Comparison of ENCODE assay signal across 8 cellular contexts in genomic region chr9:70043689-70044449, GRCh38. TPM values are rescaled to one million over a fixed set of nuclear protein-coding genes. Genes with fewer than 3 reads are reported as not detected.
DNase-seq lines count a peak whose midpoint lies in the region; ATAC-seq and TF ChIP-seq lines count a peak whose summit lies in the region.

Gene MAMDC2, plus strand, starts transcription at chr9:70043848. Its CDS starts 350 bp downstream, at chr9:70044198.

- H3K9me3 Mint-ChIP-seq in activated CD4-positive, alpha-beta T cell treated with anti-CD3 and anti-CD28 coated beads, Interleukin-2, amount 10 ng/mL, durations not matched to agents 7 days and 5 days, result no peaks in the 10 kb centered on the region
- no peaks in the 10 kb centered on the region for H3K9me3 Mint-ChIP-seq in dendritic cell treated with granulocyte-macrophage colony-stimulating factor and Interleukin-4, amounts not matched to agents 40 ng/mL and 50 ng/mL, for 4 days

- CTCF ChIA-PET in activated CD4-positive, alpha-beta T cell treated with anti-CD3 and anti-CD28 coated beads, Interleukin-2, amount 10 ng/mL, durations not matched to agents 7 days and 5 days (lab: Charles Lee), result no interaction called here

- ATAC-seq in right lobe of liver (peak; percentile 73 to 84 (median 78)), HG02610 (IDR thresholded peaks at IDR 0.05; ENCODE audit: unreplicated experiment) (no peak)

- no peak for TF ChIP-seq CTCF in right lobe of liver (IDR thresholded peaks at IDR 0.05)

- no peaks in the 10 kb centered on the region for H3K9me3 ChIP-seq in right lobe of liver
- no peaks in the 10 kb centered on the region for H3K9me3 ChIP-seq in subcutaneous abdominal adipose tissue (ENCODE audit: control insufficient read depth in 5 of 5, low read length in 5 of 5)

- H3K9ac ChIP-seq in subcutaneous abdominal adipose tissue (ENCODE audit: low read length in 5 of 5), result peak within 1 kb of the TSS in 3 of 5 donors; percentile 13 to 49 (median 28)

- H3K4me1 ChIP-seq in right lobe of liver (peaks cover 0 to 12% (median 0%) of the 10 kb centered on the region in 4 donors), subcutaneous abdominal adipose tissue (ENCODE audit: control insufficient read depth in 5 of 5, insufficient read depth in 5 of 5, low read length in 5 of 5) (peaks cover 3 to 38% (median 27%) of the 10 kb centered on the region in 5 donors)

- intact Hi-C loops in dendritic cell treated with granulocyte-macrophage colony-stimulating factor and Interleukin-4, amounts not matched to agents 40 ng/mL and 50 ng/mL, for 4 days (cut with micrococcal nuclease), result no loop called here
- intact Hi-C loops in right lobe of liver (cut with DNase I), result no loop called here

- no peak for DNase-seq in activated CD4-positive, alpha-beta T cell treated with anti-CD3 and anti-CD28 coated beads, Interleukin-2, amount 10 ng/mL, durations not matched to agents 7 days and 5 days
- no peak for DNase-seq in activated CD4-positive, alpha-beta T cell treated with anti-CD3 and anti-CD28 coated beads, Interleukin-2, amount 50 U/mL, for 48 hours
- DNase-seq in right lobe of liver (peak in 2 of 3 donors; percentile 43 to 57), NCI-H2107 (lab: John Stamatoyannopoulos, UW) (no peak), T-helper 9 cell (no peak)

- no peaks in the 10 kb centered on the region for H3K27me3 ChIP-seq in right lobe of liver
- H3K27me3 ChIP-seq in subcutaneous abdominal adipose tissue (ENCODE audit: control insufficient read depth in 5 of 5, insufficient read depth in 4 of 5, low read length in 5 of 5), result peaks cover 6 to 20% (median 16%) of the 10 kb centered on the region in 5 donors

- H3K4me1 Mint-ChIP-seq in activated CD4-positive, alpha-beta T cell treated with anti-CD3 and anti-CD28 coated beads, Interleukin-2, amount 10 ng/mL, durations not matched to agents 7 days and 5 days, result peaks cover 7% of the 10 kb centered on the region
- peaks cover 29% of the 10 kb centered on the region for H3K4me1 Mint-ChIP-seq in dendritic cell treated with granulocyte-macrophage colony-stimulating factor and Interleukin-4, amounts not matched to agents 40 ng/mL and 50 ng/mL, for 4 days (ENCODE audit: low read depth)

- TF ChIP-seq POLR2A in right lobe of liver (IDR thresholded peaks at IDR 0.05), result no peak

- POLR2A ChIA-PET in activated CD4-positive, alpha-beta T cell treated with anti-CD3 and anti-CD28 coated beads, Interleukin-2, amount 10 ng/mL, durations not matched to agents 7 days and 5 days (lab: Charles Lee), result no interaction called here

- H3K4me3 ChIP-seq in right lobe of liver (peak within 1 kb of the TSS; percentile 14 to 32 (median 29)), subcutaneous abdominal adipose tissue (ENCODE audit: low read depth in 1 of 5, low read length in 5 of 5) (peak within 1 kb of the TSS; percentile 64 to 70 (median 67))

- peaks cover 44% of the 10 kb centered on the region for H3K27me3 Mint-ChIP-seq in activated CD4-positive, alpha-beta T cell treated with anti-CD3 and anti-CD28 coated beads, Interleukin-2, amount 10 ng/mL, durations not matched to agents 7 days and 5 days
- H3K27me3 Mint-ChIP-seq in dendritic cell treated with granulocyte-macrophage colony-stimulating factor and Interleukin-4, amounts not matched to agents 40 ng/mL and 50 ng/mL, for 4 days, result peaks cover 47% of the 10 kb centered on the region

- H3K27ac Mint-ChIP-seq in activated CD4-positive, alpha-beta T cell treated with anti-CD3 and anti-CD28 coated beads, Interleukin-2, amount 10 ng/mL, durations not matched to agents 7 days and 5 days, result no peak within 1 kb of the TSS
- H3K27ac Mint-ChIP-seq in dendritic cell treated with granulocyte-macrophage colony-stimulating factor and Interleukin-4, amounts not matched to agents 40 ng/mL and 50 ng/mL, for 4 days, result no peak within 1 kb of the TSS

- no peaks in the 10 kb centered on the region for H3K36me3 Mint-ChIP-seq in activated CD4-positive, alpha-beta T cell treated with anti-CD3 and anti-CD28 coated beads, Interleukin-2, amount 10 ng/mL, durations not matched to agents 7 days and 5 days (ENCODE audit: low read depth)
- H3K36me3 Mint-ChIP-seq in dendritic cell treated with granulocyte-macrophage colony-stimulating factor and Interleukin-4, amounts not matched to agents 40 ng/mL and 50 ng/mL, for 4 days (ENCODE audit: low read depth), result no peaks in the 10 kb centered on the region

- H3K27ac ChIP-seq in right lobe of liver (no peak within 1 kb of the TSS), subcutaneous abdominal adipose tissue (ENCODE audit: low read depth, low read length) (peak within 1 kb of the TSS; percentile 23)

- 6% methylated on average over 17 of the region's 52 CpGs for WGBS in right lobe of liver (ENCODE audit: insufficient coverage, low coverage, low lambda C conversion rate, missing lambda C conversion rate)

- no peaks in the 10 kb centered on the region for H3K36me3 ChIP-seq in right lobe of liver
- no peaks in the 10 kb centered on the region for H3K36me3 ChIP-seq in subcutaneous abdominal adipose tissue (ENCODE audit: control insufficient read depth in 5 of 5, insufficient read depth in 5 of 5, low read length in 5 of 5)

- peak within 1 kb of the TSS; percentile 43 for H3K4me3 Mint-ChIP-seq in activated CD4-positive, alpha-beta T cell treated with anti-CD3 and anti-CD28 coated beads, Interleukin-2, amount 10 ng/mL, durations not matched to agents 7 days and 5 days
- peak within 1 kb of the TSS; percentile 78 for H3K4me3 Mint-ChIP-seq in dendritic cell treated with granulocyte-macrophage colony-stimulating factor and Interleukin-4, amounts not matched to agents 40 ng/mL and 50 ng/mL, for 4 days

RNA-seq across cellular contexts. Expression of gene MAMDC2, which starts in this region (rescaled TPM):
- total RNA-seq in activated CD4-positive, alpha-beta T cell treated with anti-CD3 and anti-CD28 coated beads, Interleukin-2, amount 10 ng/mL, durations not matched to agents 7 days and 5 days, result not detected
- total RNA-seq in right lobe of liver, result 1 to 10 TPM in 2 of 6 experiments, under 1 TPM in 3, not detected in 1; 0.22 to 1.6 (median 0.37) TPM

Comparison
In these comparisons a context has a peak if more than half of its experiments do, and no peak if none do; other contexts are left out.
1. DNase-seq: peak in right lobe of liver (2 of 3); none in activated CD4-positive, alpha-beta T cell treated with anti-CD3 and anti-CD28 coated beads, Interleukin-2, amount 10 ng/mL, durations not matched to agents 7 days and 5 days (single experiment), activated CD4-positive, alpha-beta T cell treated with anti-CD3 and anti-CD28 coated beads, Interleukin-2, amount 50 U/mL, for 48 hours (0 of 2), NCI-H2107 (single experiment) and T-helper 9 cell (single experiment).